In genomic region chr2:20450201-20451108, GRCh38 we compare ENCODE assay signal across 1 cellular context.
A peak's percentile ranks its signal among the peaks of the same experiment; 100 is the strongest.
TF ChIP-seq lines count a peak whose summit lies in the region.

No MANE protein-coding gene starts in this region.

TF ChIP-seq in HepG2, 621 proteins besides CTCF, POLR2A, EP300 and RAD21 (continued from another document and continues in another):
- TF ChIP-seq, protein P1, sequence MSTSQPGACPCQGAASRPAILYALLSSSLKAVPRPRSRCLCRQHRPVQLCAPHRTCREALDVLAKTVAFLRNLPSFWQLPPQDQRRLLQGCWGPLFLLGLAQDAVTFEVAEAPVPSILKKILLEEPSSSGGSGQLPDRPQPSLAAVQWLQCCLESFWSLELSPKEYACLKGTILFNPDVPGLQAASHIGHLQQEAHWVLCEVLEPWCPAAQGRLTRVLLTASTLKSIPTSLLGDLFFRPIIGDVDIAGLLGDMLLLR (CRISPR knock-in tag; IDR thresholded peaks at IDR 0.05), result no peak
- no peak for TF ChIP-seq ZNF598 (CRISPR knock-in tag; IDR thresholded peaks at IDR 0.05; ENCODE audit: borderline replicate concordance)
- TF ChIP-seq ZNF780A (CRISPR knock-in tag; IDR thresholded peaks at IDR 0.05), result no peak
- TF ChIP-seq RCOR2 (CRISPR knock-in tag; IDR thresholded peaks at IDR 0.05), result peak; percentile 27; the same call in 1 of the 2 replicates
- TF ChIP-seq, protein P2, sequence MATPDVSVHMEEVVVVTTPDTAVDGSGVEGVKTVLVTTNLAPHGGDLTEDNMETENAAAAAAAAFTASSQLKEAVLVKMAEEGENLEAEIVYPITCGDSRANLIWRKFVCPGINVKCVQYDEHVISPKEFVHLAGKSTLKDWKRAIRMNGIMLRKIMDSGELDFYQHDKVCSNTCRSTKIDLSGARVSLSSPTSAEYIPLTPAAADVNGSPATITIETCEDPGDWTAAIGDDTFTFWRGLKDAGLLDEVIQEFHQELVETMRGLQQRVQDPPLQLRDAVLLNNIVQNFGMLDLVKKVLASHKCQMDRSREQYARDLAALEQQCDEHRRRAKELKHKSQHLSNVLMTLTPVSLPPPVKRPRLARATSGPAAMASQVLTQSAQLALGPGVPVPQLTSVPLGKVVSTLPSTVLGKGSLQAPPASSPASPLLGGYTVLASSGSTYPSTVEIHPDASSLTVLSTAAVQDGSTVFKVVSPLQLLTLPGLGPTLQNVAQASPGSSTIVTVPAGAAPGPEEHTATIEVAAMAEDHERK (CRISPR knock-in tag; IDR thresholded peaks at IDR 0.05; ENCODE audit: low read depth), result no peak
- TF ChIP-seq, protein P3, sequence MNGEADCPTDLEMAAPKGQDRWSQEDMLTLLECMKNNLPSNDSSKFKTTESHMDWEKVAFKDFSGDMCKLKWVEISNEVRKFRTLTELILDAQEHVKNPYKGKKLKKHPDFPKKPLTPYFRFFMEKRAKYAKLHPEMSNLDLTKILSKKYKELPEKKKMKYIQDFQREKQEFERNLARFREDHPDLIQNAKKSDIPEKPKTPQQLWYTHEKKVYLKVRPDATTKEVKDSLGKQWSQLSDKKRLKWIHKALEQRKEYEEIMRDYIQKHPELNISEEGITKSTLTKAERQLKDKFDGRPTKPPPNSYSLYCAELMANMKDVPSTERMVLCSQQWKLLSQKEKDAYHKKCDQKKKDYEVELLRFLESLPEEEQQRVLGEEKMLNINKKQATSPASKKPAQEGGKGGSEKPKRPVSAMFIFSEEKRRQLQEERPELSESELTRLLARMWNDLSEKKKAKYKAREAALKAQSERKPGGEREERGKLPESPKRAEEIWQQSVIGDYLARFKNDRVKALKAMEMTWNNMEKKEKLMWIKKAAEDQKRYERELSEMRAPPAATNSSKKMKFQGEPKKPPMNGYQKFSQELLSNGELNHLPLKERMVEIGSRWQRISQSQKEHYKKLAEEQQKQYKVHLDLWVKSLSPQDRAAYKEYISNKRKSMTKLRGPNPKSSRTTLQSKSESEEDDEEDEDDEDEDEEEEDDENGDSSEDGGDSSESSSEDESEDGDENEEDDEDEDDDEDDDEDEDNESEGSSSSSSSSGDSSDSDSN (CRISPR knock-in tag; IDR thresholded peaks at IDR 0.05), result no peak; the same call in 1 of the 2 replicates
- TF ChIP-seq BCL6 (CRISPR knock-in tag; IDR thresholded peaks at IDR 0.05), result peak; percentile 75
- peak; percentile 83 for TF ChIP-seq ZNF503 (CRISPR knock-in tag; IDR thresholded peaks at IDR 0.05)
- TF ChIP-seq ZFP90 (CRISPR knock-in tag; IDR thresholded peaks at IDR 0.05; ENCODE audit: borderline replicate concordance), result peak; percentile 96
- TF ChIP-seq ZNF772 (CRISPR knock-in tag; IDR thresholded peaks at IDR 0.05), result peak; percentile 15; the same call in 1 of the 2 replicates
- TF ChIP-seq DNMT3B (CRISPR knock-in tag; conservative IDR thresholded peaks at IDR 0.05), result peak; percentile 29; the same call in 1 of the 2 replicates
- 0 out of 2 replicates have a peak, but pooled peaks have one; percentile 64 for TF ChIP-seq ZFP37 (CRISPR knock-in tag; IDR thresholded peaks at IDR 0.05; ENCODE audit: borderline replicate concordance)
- TF ChIP-seq RBM22 (optimal IDR thresholded peaks at IDR 0.05; ENCODE audit: low read length), result peak; percentile 99
- TF ChIP-seq, protein P4, sequence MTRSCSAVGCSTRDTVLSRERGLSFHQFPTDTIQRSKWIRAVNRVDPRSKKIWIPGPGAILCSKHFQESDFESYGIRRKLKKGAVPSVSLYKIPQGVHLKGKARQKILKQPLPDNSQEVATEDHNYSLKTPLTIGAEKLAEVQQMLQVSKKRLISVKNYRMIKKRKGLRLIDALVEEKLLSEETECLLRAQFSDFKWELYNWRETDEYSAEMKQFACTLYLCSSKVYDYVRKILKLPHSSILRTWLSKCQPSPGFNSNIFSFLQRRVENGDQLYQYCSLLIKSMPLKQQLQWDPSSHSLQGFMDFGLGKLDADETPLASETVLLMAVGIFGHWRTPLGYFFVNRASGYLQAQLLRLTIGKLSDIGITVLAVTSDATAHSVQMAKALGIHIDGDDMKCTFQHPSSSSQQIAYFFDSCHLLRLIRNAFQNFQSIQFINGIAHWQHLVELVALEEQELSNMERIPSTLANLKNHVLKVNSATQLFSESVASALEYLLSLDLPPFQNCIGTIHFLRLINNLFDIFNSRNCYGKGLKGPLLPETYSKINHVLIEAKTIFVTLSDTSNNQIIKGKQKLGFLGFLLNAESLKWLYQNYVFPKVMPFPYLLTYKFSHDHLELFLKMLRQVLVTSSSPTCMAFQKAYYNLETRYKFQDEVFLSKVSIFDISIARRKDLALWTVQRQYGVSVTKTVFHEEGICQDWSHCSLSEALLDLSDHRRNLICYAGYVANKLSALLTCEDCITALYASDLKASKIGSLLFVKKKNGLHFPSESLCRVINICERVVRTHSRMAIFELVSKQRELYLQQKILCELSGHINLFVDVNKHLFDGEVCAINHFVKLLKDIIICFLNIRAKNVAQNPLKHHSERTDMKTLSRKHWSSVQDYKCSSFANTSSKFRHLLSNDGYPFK (CRISPR knock-in tag; IDR thresholded peaks at IDR 0.05; ENCODE audit: borderline replicate concordance), result peak; percentile 26; the same call in 1 of the 2 replicates
- TF ChIP-seq, protein P5, sequence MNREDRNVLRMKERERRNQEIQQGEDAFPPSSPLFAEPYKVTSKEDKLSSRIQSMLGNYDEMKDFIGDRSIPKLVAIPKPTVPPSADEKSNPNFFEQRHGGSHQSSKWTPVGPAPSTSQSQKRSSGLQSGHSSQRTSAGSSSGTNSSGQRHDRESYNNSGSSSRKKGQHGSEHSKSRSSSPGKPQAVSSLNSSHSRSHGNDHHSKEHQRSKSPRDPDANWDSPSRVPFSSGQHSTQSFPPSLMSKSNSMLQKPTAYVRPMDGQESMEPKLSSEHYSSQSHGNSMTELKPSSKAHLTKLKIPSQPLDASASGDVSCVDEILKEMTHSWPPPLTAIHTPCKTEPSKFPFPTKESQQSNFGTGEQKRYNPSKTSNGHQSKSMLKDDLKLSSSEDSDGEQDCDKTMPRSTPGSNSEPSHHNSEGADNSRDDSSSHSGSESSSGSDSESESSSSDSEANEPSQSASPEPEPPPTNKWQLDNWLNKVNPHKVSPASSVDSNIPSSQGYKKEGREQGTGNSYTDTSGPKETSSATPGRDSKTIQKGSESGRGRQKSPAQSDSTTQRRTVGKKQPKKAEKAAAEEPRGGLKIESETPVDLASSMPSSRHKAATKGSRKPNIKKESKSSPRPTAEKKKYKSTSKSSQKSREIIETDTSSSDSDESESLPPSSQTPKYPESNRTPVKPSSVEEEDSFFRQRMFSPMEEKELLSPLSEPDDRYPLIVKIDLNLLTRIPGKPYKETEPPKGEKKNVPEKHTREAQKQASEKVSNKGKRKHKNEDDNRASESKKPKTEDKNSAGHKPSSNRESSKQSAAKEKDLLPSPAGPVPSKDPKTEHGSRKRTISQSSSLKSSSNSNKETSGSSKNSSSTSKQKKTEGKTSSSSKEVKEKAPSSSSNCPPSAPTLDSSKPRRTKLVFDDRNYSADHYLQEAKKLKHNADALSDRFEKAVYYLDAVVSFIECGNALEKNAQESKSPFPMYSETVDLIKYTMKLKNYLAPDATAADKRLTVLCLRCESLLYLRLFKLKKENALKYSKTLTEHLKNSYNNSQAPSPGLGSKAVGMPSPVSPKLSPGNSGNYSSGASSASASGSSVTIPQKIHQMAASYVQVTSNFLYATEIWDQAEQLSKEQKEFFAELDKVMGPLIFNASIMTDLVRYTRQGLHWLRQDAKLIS (CRISPR knock-in tag; IDR thresholded peaks at IDR 0.05), result peak; percentile 24; the same call in 1 of the 2 replicates
- peak; percentile 50; the same call in 1 of the 2 replicates for TF ChIP-seq MED1 (CRISPR knock-in tag; IDR thresholded peaks at IDR 0.05)
- TF ChIP-seq KLF13 (CRISPR knock-in tag; IDR thresholded peaks at IDR 0.05), result 0 out of 2 replicates have a peak, but pooled peaks have one; percentile 43
- TF ChIP-seq, protein P6, sequence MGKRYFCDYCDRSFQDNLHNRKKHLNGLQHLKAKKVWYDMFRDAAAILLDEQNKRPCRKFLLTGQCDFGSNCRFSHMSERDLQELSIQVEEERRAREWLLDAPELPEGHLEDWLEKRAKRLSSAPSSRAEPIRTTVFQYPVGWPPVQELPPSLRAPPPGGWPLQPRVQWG (CRISPR knock-in tag; IDR thresholded peaks at IDR 0.05; ENCODE audit: borderline replicate concordance, low read depth), result no peak
- peak; percentile 11; the same call in 1 of the 2 replicates for TF ChIP-seq POLR2AphosphoS5 (IDR thresholded peaks at IDR 0.05; ENCODE audit: low read depth, low read length)
- TF ChIP-seq ZBTB39 (CRISPR knock-in tag; IDR thresholded peaks at IDR 0.05), result peak; percentile 46; the same call in 1 of the 2 replicates
- TF ChIP-seq RFX5 (IDR thresholded peaks at IDR 0.05; ENCODE audit: low read depth, low read length), result 0 out of 2 replicates have a peak, but pooled peaks have one; percentile 34
- 0 out of 2 replicates have a peak, but pooled peaks have one; percentile 40 for TF ChIP-seq ZNF367 (CRISPR knock-in tag; IDR thresholded peaks at IDR 0.05; ENCODE audit: borderline replicate concordance)
- peak; percentile 12; the same call in 1 of the 2 replicates for TF ChIP-seq FOXK1 (CRISPR knock-in tag; IDR thresholded peaks at IDR 0.05; ENCODE audit: borderline replicate concordance, low read depth)
- peak; percentile 84 for TF ChIP-seq ISL2 (CRISPR knock-in tag; IDR thresholded peaks at IDR 0.05)
- peak; percentile 59 for TF ChIP-seq FOSL2 (CRISPR knock-in tag; IDR thresholded peaks at IDR 0.05)
- peak; percentile 70 for TF ChIP-seq RARA (CRISPR knock-in tag; IDR thresholded peaks at IDR 0.05)
- TF ChIP-seq YEATS2 (CRISPR knock-in tag; IDR thresholded peaks at IDR 0.05; ENCODE audit: borderline replicate concordance), result peak; percentile 52
- no peak; the same call in 1 of the 2 replicates for TF ChIP-seq ZZZ3 (CRISPR knock-in tag; IDR thresholded peaks at IDR 0.05; ENCODE audit: borderline replicate concordance)
- TF ChIP-seq RERE (CRISPR knock-in tag; IDR thresholded peaks at IDR 0.05; ENCODE audit: low read depth), result 0 out of 2 replicates have a peak, but pooled peaks have one; percentile 34
- TF ChIP-seq ZNF878 (CRISPR knock-in tag; IDR thresholded peaks at IDR 0.05), result 0 out of 2 replicates have a peak, but pooled peaks have one; percentile 71
- TF ChIP-seq SOX13 (IDR thresholded peaks at IDR 0.05), result no peak
- TF ChIP-seq SOX13 (CRISPR knock-in tag; conservative IDR thresholded peaks at IDR 0.05 in 1 of 2, IDR thresholded peaks at IDR 0.05 in 1 of 2), result peak in 1 of 2 experiments; percentile 84; a peak in 3 of 4 replicates
- peak; percentile 94 for TF ChIP-seq MAFF (IDR thresholded peaks at IDR 0.05; ENCODE audit: low read depth, low read length)
- 0 out of 2 replicates have a peak, but pooled peaks have one; percentile 32 for TF ChIP-seq THAP11 (CRISPR knock-in tag; IDR thresholded peaks at IDR 0.05)
- TF ChIP-seq TEAD2 (CRISPR knock-in tag; IDR thresholded peaks at IDR 0.05), result 0 out of 2 replicates have a peak, but pooled peaks have one; percentile 9
- TF ChIP-seq ZNF350 (CRISPR knock-in tag; IDR thresholded peaks at IDR 0.05; ENCODE audit: borderline replicate concordance, low read depth), result peak; percentile 81; the same call in 1 of the 2 replicates
